ENCODE assay signal across 15 cellular contexts in genomic region chr15:44159492-44159891, GRCh38.
"Had no signal": no experiment of that assay in that cellular context is flagged by ENCODE, and none has a peak within 500 bp of the region (broad histone marks: within the 10 kb centered on the region; RNA-seq: fewer than 3 reads in every experiment).

No MANE protein-coding gene starts in this region.

- H3K4me3 Mint-ChIP-seq: dendritic cell treated with granulocyte-macrophage colony-stimulating factor and Interleukin-4, amounts not matched to agents 40 ng/mL and 50 ng/mL, for 4 days; neural crest cell had no signal

- H3K9me3 ChIP-seq: pancreas, tibial artery, vagina had no signal

- H3K27ac ChIP-seq: foreskin keratinocyte, tibial artery, vagina had no signal

- H3K36me3 ChIP-seq: pancreas, tibial artery, vagina had no signal

- H3K27me3 ChIP-seq: foreskin keratinocyte, pancreas, vagina had no signal

- DNase-seq: activated effector memory CD4-positive, alpha-beta T cell treated with anti-CD3 and anti-CD28 coated beads, Interleukin-2, amount 50 U/mL, for 16 hours; activated T-cell treated with anti-CD3 and anti-CD28 coated beads, Interleukin-2, amount 50 U/mL, for 1 hour; amygdala; cerebellar nuclear complex; foreskin keratinocyte; head of caudate nucleus; left ventricle myocardium superior; pancreas; T-helper 2 cell; tibial artery had no signal

- H3K4me3 ChIP-seq: pancreas, tibial artery, vagina had no signal

- H3K36me3 Mint-ChIP-seq: activated naive CD4-positive, alpha-beta T cell treated with anti-CD3 and anti-CD28 coated beads, Interleukin-2, amount 50 U/mL, for 72 hours had no signal

- H3K27ac Mint-ChIP-seq: activated naive CD4-positive, alpha-beta T cell treated with anti-CD3 and anti-CD28 coated beads, Interleukin-2, amount 50 U/mL, for 72 hours; dendritic cell treated with granulocyte-macrophage colony-stimulating factor and Interleukin-4, amounts not matched to agents 40 ng/mL and 50 ng/mL, for 4 days had no signal

- H3K9me3 Mint-ChIP-seq: activated naive CD4-positive, alpha-beta T cell treated with anti-CD3 and anti-CD28 coated beads, Interleukin-2, amount 50 U/mL, for 72 hours; dendritic cell treated with granulocyte-macrophage colony-stimulating factor and Interleukin-4, amounts not matched to agents 40 ng/mL and 50 ng/mL, for 4 days had no signal

- H3K4me1 ChIP-seq: tibial artery, vagina had no signal

- H3K4me1 Mint-ChIP-seq: neural crest cell had no signal

- ATAC-seq: activated naive CD4-positive, alpha-beta T cell treated with anti-CD3 and anti-CD28 coated beads, Interleukin-2, amount 50 U/mL, for 72 hours; esophagus mucosa; foreskin keratinocyte; left ventricle myocardium superior; pancreas had no signal
